Comparison of ENCODE assay signal across 13 cellular contexts in genomic region chr3:17535173-17535730, GRCh38.
"Had no signal": no experiment of that assay in that cellular context is flagged by ENCODE, and none has a peak within 500 bp of the region (broad histone marks: within the 10 kb centered on the region; RNA-seq: fewer than 3 reads in every experiment).

No MANE protein-coding gene starts in this region.

- H3K9me3 ChIP-seq: esophagus squamous epithelium, ovary had no signal

- DNase-seq: activated B cell treated with CpG ODN at 0.5 μM for 24 hours; activated CD4-positive, alpha-beta T cell treated with anti-CD3 and anti-CD28 coated beads, Interleukin-2, amount 10 ng/mL, durations not matched to agents 7 days and 5 days; activated naive CD4-positive, alpha-beta T cell treated with anti-CD3 and anti-CD28 coated beads, Interleukin-2, amount 50 U/mL, for 16 hours; esophagus squamous epithelium; foreskin melanocyte; head of caudate nucleus; ovary; small intestine had no signal

- H3K4me3 Mint-ChIP-seq: activated B cell treated with CpG ODN at 0.5 μM for 24 hours; activated CD4-positive, alpha-beta T cell treated with anti-CD3 and anti-CD28 coated beads, Interleukin-2, amount 10 ng/mL, durations not matched to agents 7 days and 5 days; nephron; T-helper 1 cell treated with Interleukin-12 subunit alpha and Interleukin-12 subunit beta and Interleukin-4 antibody, amounts not matched to agents 30 μg/mL and 1 μg/mL, for 36 hours; type B pancreatic cell had no signal

- H3K27me3 ChIP-seq: esophagus squamous epithelium, ovary had no signal

- H3K27ac Mint-ChIP-seq: activated B cell treated with CpG ODN at 0.5 μM for 24 hours; activated CD4-positive, alpha-beta T cell treated with anti-CD3 and anti-CD28 coated beads, Interleukin-2, amount 10 ng/mL, durations not matched to agents 7 days and 5 days; activated T-helper 2 cell treated with anti-CD3 and anti-CD28 coated beads, Interferon-gamma antibody, Interleukin-2, Interleukin-4, amounts not matched to agents 10 μg/mL and 5 μg/mL and 100 μg/mL, durations not matched to agents 14 hours and 24 hours and 36 hours; brain; nephron; T-helper 1 cell treated with Interleukin-12 subunit alpha and Interleukin-12 subunit beta and Interleukin-4 antibody, amounts not matched to agents 30 μg/mL and 1 μg/mL, for 36 hours; type B pancreatic cell had no signal

- H3K4me1 ChIP-seq: esophagus squamous epithelium had no signal

- H3K27me3 Mint-ChIP-seq: activated B cell treated with CpG ODN at 0.5 μM for 24 hours; activated CD4-positive, alpha-beta T cell treated with anti-CD3 and anti-CD28 coated beads, Interleukin-2, amount 10 ng/mL, durations not matched to agents 7 days and 5 days; brain; type B pancreatic cell had no signal

- H3K4me3 ChIP-seq: esophagus squamous epithelium, ovary had no signal

- H3K9me3 Mint-ChIP-seq: activated B cell treated with CpG ODN at 0.5 μM for 24 hours, nephron, type B pancreatic cell had no signal

- H3K36me3 ChIP-seq: esophagus squamous epithelium, ovary had no signal

- H3K27ac ChIP-seq: esophagus squamous epithelium, ovary had no signal

- H3K4me1 Mint-ChIP-seq: activated CD4-positive, alpha-beta T cell treated with anti-CD3 and anti-CD28 coated beads, Interleukin-2, amount 10 ng/mL, durations not matched to agents 7 days and 5 days; nephron had no signal
